In the genomic region with DNA sequence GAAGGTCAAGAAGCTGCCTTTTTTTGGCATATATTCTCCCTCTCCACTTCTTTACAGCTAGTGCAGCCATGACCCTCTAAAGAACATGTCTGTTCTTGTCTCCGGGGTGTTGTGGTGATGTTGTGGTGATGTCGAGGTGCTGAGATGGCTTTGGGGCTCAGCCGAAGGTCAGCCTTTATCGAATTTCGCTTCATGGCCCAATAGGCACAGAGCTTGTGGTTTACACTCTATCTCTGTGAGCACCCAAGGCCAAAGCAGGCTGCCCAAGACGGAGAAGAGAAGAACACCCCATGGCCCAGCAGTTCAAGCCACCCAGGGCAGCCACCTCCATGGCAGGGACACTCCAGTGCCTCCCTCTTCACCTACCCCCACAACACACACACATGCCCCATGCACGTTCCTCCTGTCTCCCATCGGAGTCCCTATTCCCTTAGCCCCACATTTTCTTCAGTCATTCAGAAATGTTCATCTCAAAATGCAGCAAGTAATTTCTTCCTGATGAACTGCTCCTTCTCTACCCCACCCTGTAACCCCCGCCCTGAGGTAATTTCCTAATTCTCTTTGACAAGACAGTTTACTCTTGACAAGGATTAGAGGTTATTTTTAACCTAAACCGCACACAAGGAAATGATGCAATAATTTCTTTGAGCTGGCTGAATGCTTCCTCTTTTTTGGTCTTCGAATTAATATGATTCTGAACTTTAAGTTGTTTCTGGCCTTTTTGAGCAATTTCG, we compare ENCODE assay signal across 9 cellular contexts. TPM values are rescaled to one million over a fixed set of nuclear protein-coding genes. Genes with fewer than 3 reads are reported as not detected.
A peak's percentile ranks its signal among the peaks of the same experiment; 100 is the strongest.
DNase-seq lines count a peak whose midpoint lies in the region; ATAC-seq, FAIRE-seq and TF ChIP-seq lines count a peak whose summit lies in the region.
"Had no signal": no experiment of that assay in that cellular context is flagged by ENCODE, and none has a peak within 500 bp of the region (broad histone marks: within the 10 kb centered on the region; RNA-seq: fewer than 3 reads in every experiment).

No MANE protein-coding gene starts in this region.

- H3K27me3 ChIP-seq in GM23338 (ENCODE audit: insufficient read depth) (no peaks in the 10 kb centered on the region), bronchial epithelial cell (ENCODE audit: control insufficient read depth, insufficient read depth, low read length) (no peaks in the 10 kb centered on the region), upper lobe of right lung (no peaks in the 10 kb centered on the region), HAP-1 (ENCODE audit: low read depth) (no peaks in the 10 kb centered on the region)

- H3K36me3 Mint-ChIP-seq in activated CD4-positive, alpha-beta memory T cell treated with anti-CD3 and anti-CD28 coated beads, Interleukin-2, amount 10 ng/mL, durations not matched to agents 7 days and 5 days (ENCODE audit: low read depth), result peaks cover 14% of the 10 kb centered on the region
- no peaks in the 10 kb centered on the region for H3K36me3 Mint-ChIP-seq in activated CD4-positive, alpha-beta memory T cell treated with anti-CD3 and anti-CD28 coated beads for 36 hours
- H3K36me3 Mint-ChIP-seq in GM23338 (ENCODE audit: low read depth), result no peaks in the 10 kb centered on the region
- H3K36me3 Mint-ChIP-seq: CD4-positive, CD25-positive, alpha-beta regulatory T cell had no signal

- H3K9me3 Mint-ChIP-seq in activated CD4-positive, alpha-beta memory T cell treated with anti-CD3 and anti-CD28 coated beads, Interleukin-2, amount 10 ng/mL, durations not matched to agents 7 days and 5 days, result peaks cover 3% of the 10 kb centered on the region
- H3K9me3 Mint-ChIP-seq in activated CD4-positive, alpha-beta memory T cell treated with anti-CD3 and anti-CD28 coated beads for 36 hours, result no peaks in the 10 kb centered on the region
- H3K9me3 Mint-ChIP-seq in GM23338, result no peaks in the 10 kb centered on the region

- CTCF ChIA-PET in activated CD4-positive, alpha-beta memory T cell treated with anti-CD3 and anti-CD28 coated beads, Interleukin-2, amount 10 ng/mL, durations not matched to agents 7 days and 5 days (lab: Charles Lee), result interaction anchor here (0.6 to 1.1 kb wide), 5 partner anchors 12 to 255 kb away, joined by 3 read pairs; no protein-coding TSS in a partner anchor
- CTCF ChIA-PET in activated CD4-positive, alpha-beta memory T cell treated with anti-CD3 and anti-CD28 coated beads for 36 hours (lab: Charles Lee), result no interaction called here

- peak overlapping the region; percentile 38 for H3K4me3 Mint-ChIP-seq in activated CD4-positive, alpha-beta memory T cell treated with anti-CD3 and anti-CD28 coated beads, Interleukin-2, amount 10 ng/mL, durations not matched to agents 7 days and 5 days
- H3K4me3 Mint-ChIP-seq in activated CD4-positive, alpha-beta memory T cell treated with anti-CD3 and anti-CD28 coated beads for 36 hours, result no peak overlapping the region
- no peak overlapping the region for H3K4me3 Mint-ChIP-seq in GM23338

- intact Hi-C loops in activated CD4-positive, alpha-beta memory T cell treated with anti-CD3 and anti-CD28 coated beads for 36 hours (cut with micrococcal nuclease), result no loop called here
- intact Hi-C loops in upper lobe of right lung (cut with DNase I), result no loop called here

- H3K27ac Mint-ChIP-seq in activated CD4-positive, alpha-beta memory T cell treated with anti-CD3 and anti-CD28 coated beads, Interleukin-2, amount 10 ng/mL, durations not matched to agents 7 days and 5 days, result peak overlapping the region; percentile 83
- H3K27ac Mint-ChIP-seq in activated CD4-positive, alpha-beta memory T cell treated with anti-CD3 and anti-CD28 coated beads for 36 hours, result no peak overlapping the region
- H3K27ac Mint-ChIP-seq in GM23338, result no peak overlapping the region
- H3K27ac Mint-ChIP-seq: CD4-positive, CD25-positive, alpha-beta regulatory T cell had no signal

- no peaks in the 10 kb centered on the region for H3K9me3 ChIP-seq in upper lobe of right lung
- no peaks in the 10 kb centered on the region for H3K9me3 ChIP-seq in HAP-1

- H2AFZ ChIP-seq in GM23338, result peak overlapping the region; percentile 93; the same call in 1 of the 2 replicates

- in situ Hi-C loops in HAP-1 (cut with MboI; ENCODE audit: low sequenced_read_pairs), result no loop called here

- H3K4me2 ChIP-seq in GM23338, result no peak overlapping the region

- H3K4me1 ChIP-seq in GM23338 (ENCODE audit: insufficient read depth) (no peaks in the 10 kb centered on the region), upper lobe of right lung (peaks cover 26% of the 10 kb centered on the region), HAP-1 (peaks cover 3% of the 10 kb centered on the region)

- DNase-seq in activated CD4-positive, alpha-beta memory T cell treated with anti-CD3 and anti-CD28 coated beads, Interleukin-2, amount 10 ng/mL, durations not matched to agents 7 days and 5 days, result no peak
- DNase-seq in activated CD4-positive, alpha-beta memory T cell treated with anti-CD3 and anti-CD28 coated beads for 36 hours, result no peak
- DNase-seq in GM23338 (ENCODE audit: low spot score) (no peak), LHCN-M2 (ENCODE audit: low read depth) (peak; percentile 53), bronchial epithelial cell (ENCODE audit: low read depth) (peak; percentile 60), upper lobe of right lung (no peak), HAP-1 (ENCODE audit: low spot score in 2 of 2) (no peak), NCI-H526 (lab: John Stamatoyannopoulos, UW) (no peak)
- DNase-seq: CD4-positive, CD25-positive, alpha-beta regulatory T cell had no signal

- no peaks in the 10 kb centered on the region for H3K79me2 ChIP-seq in GM23338 (replicated peaks; ENCODE audit: insufficient read depth)

- H3K27me3 Mint-ChIP-seq in activated CD4-positive, alpha-beta memory T cell treated with anti-CD3 and anti-CD28 coated beads, Interleukin-2, amount 10 ng/mL, durations not matched to agents 7 days and 5 days, result peaks cover 38% of the 10 kb centered on the region
- H3K27me3 Mint-ChIP-seq in activated CD4-positive, alpha-beta memory T cell treated with anti-CD3 and anti-CD28 coated beads for 36 hours, result peaks cover 12% of the 10 kb centered on the region
- peaks cover 4% of the 10 kb centered on the region for H3K27me3 Mint-ChIP-seq in GM23338 (ENCODE audit: insufficient read depth, low read depth, poor library complexity)

- no peaks in the 10 kb centered on the region for H3K36me3 ChIP-seq in GM23338 (ENCODE audit: insufficient read depth)
- no peaks in the 10 kb centered on the region for H3K36me3 ChIP-seq in bronchial epithelial cell (ENCODE audit: control insufficient read depth, insufficient read depth, low read length)
- H3K36me3 ChIP-seq in upper lobe of right lung, result no peaks in the 10 kb centered on the region
- H3K36me3 ChIP-seq in HAP-1 (replicated peaks), result no peaks in the 10 kb centered on the region

- no peaks in the 10 kb centered on the region for H4K20me1 ChIP-seq in GM23338 (replicated peaks; ENCODE audit: insufficient read depth)

- peaks cover 33% of the 10 kb centered on the region for H3K4me1 Mint-ChIP-seq in activated CD4-positive, alpha-beta memory T cell treated with anti-CD3 and anti-CD28 coated beads, Interleukin-2, amount 10 ng/mL, durations not matched to agents 7 days and 5 days
- H3K4me1 Mint-ChIP-seq in activated CD4-positive, alpha-beta memory T cell treated with anti-CD3 and anti-CD28 coated beads for 36 hours (ENCODE audit: low read depth), result peaks cover 22% of the 10 kb centered on the region
- H3K4me1 Mint-ChIP-seq in GM23338, result peaks cover 13% of the 10 kb centered on the region; the same call in 2 of the 3 replicates

- no peak for FAIRE-seq in bronchial epithelial cell (lab: Jason Lieb, UNC)

- no peak overlapping the region for H3K27ac ChIP-seq in GM23338 (ENCODE audit: low read depth)
- no peak overlapping the region for H3K27ac ChIP-seq in upper lobe of right lung

- H3K4me3 ChIP-seq in GM23338, result no peak overlapping the region
- H3K4me3 ChIP-seq in bronchial epithelial cell (ENCODE audit: low read depth, low read length), result no peak overlapping the region
- no peak overlapping the region for H3K4me3 ChIP-seq in upper lobe of right lung
- H3K4me3 ChIP-seq in HAP-1, result no peak overlapping the region

- POLR2A ChIA-PET in activated CD4-positive, alpha-beta memory T cell treated with anti-CD3 and anti-CD28 coated beads, Interleukin-2, amount 10 ng/mL, durations not matched to agents 7 days and 5 days (lab: Charles Lee), result interaction anchor here (1.1 to 1.9 kb wide), 3 partner anchors 64 to 345 kb away, joined by 3 to 5 read pairs (median 4); no protein-coding TSS in a partner anchor
- POLR2A ChIA-PET in activated CD4-positive, alpha-beta memory T cell treated with anti-CD3 and anti-CD28 coated beads for 36 hours (lab: Charles Lee), result no interaction called here

- TF ChIP-seq CTCF in GM23338 (conservative IDR thresholded peaks at IDR 0.05; ENCODE audit: low read depth in 2 of 2) (no peak), bronchial epithelial cell (IDR thresholded peaks at IDR 0.05; ENCODE audit: insufficient read depth, low read length, severe bottlenecking) (no peak), upper lobe of right lung (IDR thresholded peaks at IDR 0.05) (no peak)

- H3K9me2 ChIP-seq in GM23338 (ENCODE audit: insufficient read depth), result no peaks in the 10 kb centered on the region

- ATAC-seq in GM23338 (no peak), upper lobe of right lung (peak; percentile 72)

- no peaks in the 10 kb centered on the region for H3F3A ChIP-seq in GM23338 (replicated peaks; ENCODE audit: low read depth)

TF ChIP-seq in GM23338, 12 proteins besides CTCF, POLR2A, EP300 and RAD21 (continues in another document):
- TF ChIP-seq ZNF114 (CRISPR knock-in tag; IDR thresholded peaks at IDR 0.05), result no peak
- TF ChIP-seq, protein P1, sequence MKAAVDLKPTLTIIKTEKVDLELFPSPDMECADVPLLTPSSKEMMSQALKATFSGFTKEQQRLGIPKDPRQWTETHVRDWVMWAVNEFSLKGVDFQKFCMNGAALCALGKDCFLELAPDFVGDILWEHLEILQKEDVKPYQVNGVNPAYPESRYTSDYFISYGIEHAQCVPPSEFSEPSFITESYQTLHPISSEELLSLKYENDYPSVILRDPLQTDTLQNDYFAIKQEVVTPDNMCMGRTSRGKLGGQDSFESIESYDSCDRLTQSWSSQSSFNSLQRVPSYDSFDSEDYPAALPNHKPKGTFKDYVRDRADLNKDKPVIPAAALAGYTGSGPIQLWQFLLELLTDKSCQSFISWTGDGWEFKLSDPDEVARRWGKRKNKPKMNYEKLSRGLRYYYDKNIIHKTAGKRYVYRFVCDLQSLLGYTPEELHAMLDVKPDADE (IDR thresholded peaks at IDR 0.05), result no peak
- TF ChIP-seq CREB1 (CRISPR knock-in tag; IDR thresholded peaks at IDR 0.05; ENCODE audit: low read depth), result no peak
- no peak for TF ChIP-seq STAT1 (IDR thresholded peaks at IDR 0.05; ENCODE audit: unreplicated experiment)
- no peak for TF ChIP-seq NANOG (IDR thresholded peaks at IDR 0.05; ENCODE audit: borderline replicate concordance)

RNA-seq across cellular contexts. Expression of a gene that starts 18.6 kb away (rescaled TPM):
- total RNA-seq in activated CD4-positive, alpha-beta memory T cell treated with anti-CD3 and anti-CD28 coated beads, Interleukin-2, amount 10 ng/mL, durations not matched to agents 7 days and 5 days, result under 1 TPM; 0.20 TPM
- total RNA-seq in activated CD4-positive, alpha-beta memory T cell treated with anti-CD3 and anti-CD28 coated beads for 36 hours, result not detected
- total RNA-seq in GM23338 (2014; rRNA removed; shearing (Covaris generic)), result 0.24 and 0.39 TPM in 2 replicates
- 0.14 and 0.23 TPM in 2 replicates for polyA plus RNA-seq in GM23338 (2016; fragmentation: Nextera tagmentation; extraction: Ambion mirVana)
- 0.11 and 0.13 TPM in 2 replicates for total RNA-seq in LHCN-M2 (2014; rRNA removed)
- 0.43 TPM for polyA plus RNA-seq in LHCN-M2 (2012)
- 1.8 and 2.2 TPM in 2 replicates for total RNA-seq in bronchial epithelial cell
- 18.6 TPM for total RNA-seq in upper lobe of right lung
- polyA plus RNA-seq: CD4-positive, CD25-positive, alpha-beta regulatory T cell had no signal

Comparison
In these comparisons a context has a peak if more than half of its experiments do, and no peak if none do; other contexts are left out.
1. DNase-seq: peak in LHCN-M2 (single experiment) and bronchial epithelial cell (single experiment); none in activated CD4-positive, alpha-beta memory T cell treated with anti-CD3 and anti-CD28 coated beads, Interleukin-2, amount 10 ng/mL, durations not matched to agents 7 days and 5 days (single experiment), activated CD4-positive, alpha-beta memory T cell treated with anti-CD3 and anti-CD28 coated beads for 36 hours (single experiment), GM23338 (single experiment), upper lobe of right lung (single experiment), HAP-1 (0 of 2) and NCI-H526 (0 of 2).